Comparison of ENCODE assay signal across 8 cellular contexts in the genomic region with DNA sequence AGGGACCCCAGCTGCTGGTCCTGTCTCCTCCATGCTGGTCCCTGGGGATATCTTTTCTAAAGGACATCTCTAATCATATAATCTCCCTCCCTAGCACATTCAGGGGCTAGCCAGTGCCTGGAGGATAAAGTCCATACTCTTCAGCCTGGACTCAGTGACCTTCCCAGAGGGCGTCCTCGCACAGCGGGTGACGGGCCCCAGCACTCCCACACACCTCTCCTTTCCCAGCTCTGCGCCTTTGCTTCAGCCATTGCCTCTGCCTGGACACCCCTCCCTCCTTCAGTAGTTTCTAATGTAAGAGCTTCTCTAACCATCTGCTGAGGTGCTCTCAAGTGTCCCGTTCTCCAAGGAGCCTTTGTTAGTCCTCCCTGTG. TPM values are rescaled to one million over a fixed set of nuclear protein-coding genes. Genes with fewer than 3 reads are reported as not detected.
DNase-seq lines count a peak whose midpoint lies in the region; ATAC-seq and TF ChIP-seq lines count a peak whose summit lies in the region.

No MANE protein-coding gene starts in this region.

- no peak overlapping the region for H3K9ac ChIP-seq in endodermal cell (ENCODE audit: extremely low read depth, low read length, poor library complexity, severe bottlenecking)

- peaks cover 74% of the 10 kb centered on the region for H3K4me1 Mint-ChIP-seq in activated CD4-positive, alpha-beta T cell treated with anti-CD3 and anti-CD28 coated beads, Interleukin-2, amount 10 ng/mL, durations not matched to agents 24 days and 14 days
- peaks cover 89% of the 10 kb centered on the region for H3K4me1 Mint-ChIP-seq in activated naive CD8-positive, alpha-beta T cell treated with anti-CD3 and anti-CD28 coated beads, Interleukin-2, amount 50 U/mL, for 24 hours
- H3K4me1 Mint-ChIP-seq in memory B cell (peaks cover 43% of the 10 kb centered on the region), endodermal cell (peaks cover 23% of the 10 kb centered on the region)

- no peak overlapping the region for H3K4me3 ChIP-seq in suprapubic skin
- no peak overlapping the region for H3K4me3 ChIP-seq in endodermal cell (ENCODE audit: low read length)

- H3K36me3 Mint-ChIP-seq in activated CD4-positive, alpha-beta T cell treated with anti-CD3 and anti-CD28 coated beads, Interleukin-2, amount 10 ng/mL, durations not matched to agents 24 days and 14 days (ENCODE audit: low read depth), result peaks cover 30% of the 10 kb centered on the region
- H3K36me3 Mint-ChIP-seq in activated naive CD8-positive, alpha-beta T cell treated with anti-CD3 and anti-CD28 coated beads, Interleukin-2, amount 50 U/mL, for 24 hours (ENCODE audit: low read depth), result peaks cover 24% of the 10 kb centered on the region
- H3K36me3 Mint-ChIP-seq in memory B cell (peaks cover 15% of the 10 kb centered on the region), endodermal cell (ENCODE audit: low read depth) (peaks cover 12% of the 10 kb centered on the region)

- H3K27ac ChIP-seq in suprapubic skin, result peak overlapping the region; percentile 75
- H3K27ac ChIP-seq in endodermal cell (ENCODE audit: low read depth, low read length), result no peak overlapping the region

- H3K4me3 Mint-ChIP-seq in activated CD4-positive, alpha-beta T cell treated with anti-CD3 and anti-CD28 coated beads, Interleukin-2, amount 10 ng/mL, durations not matched to agents 24 days and 14 days, result peak overlapping the region; percentile 60
- H3K4me3 Mint-ChIP-seq in activated naive CD8-positive, alpha-beta T cell treated with anti-CD3 and anti-CD28 coated beads, Interleukin-2, amount 50 U/mL, for 24 hours, result no peak overlapping the region
- H3K4me3 Mint-ChIP-seq in memory B cell, result no peak overlapping the region
- no peak overlapping the region for H3K4me3 Mint-ChIP-seq in endodermal cell

- H3K27me3 Mint-ChIP-seq in activated CD4-positive, alpha-beta T cell treated with anti-CD3 and anti-CD28 coated beads, Interleukin-2, amount 10 ng/mL, durations not matched to agents 24 days and 14 days, result no peaks in the 10 kb centered on the region
- no peaks in the 10 kb centered on the region for H3K27me3 Mint-ChIP-seq in activated naive CD8-positive, alpha-beta T cell treated with anti-CD3 and anti-CD28 coated beads, Interleukin-2, amount 50 U/mL, for 24 hours
- H3K27me3 Mint-ChIP-seq in memory B cell (no peaks in the 10 kb centered on the region), endodermal cell (ENCODE audit: insufficient read depth) (no peaks in the 10 kb centered on the region)

- no peak for TF ChIP-seq CTCF in suprapubic skin (IDR thresholded peaks at IDR 0.05)
- TF ChIP-seq CTCF in endodermal cell (conservative IDR thresholded peaks at IDR 0.05), result no peak

- peak overlapping the region; percentile 71 for H3K27ac Mint-ChIP-seq in activated CD4-positive, alpha-beta T cell treated with anti-CD3 and anti-CD28 coated beads, Interleukin-2, amount 10 ng/mL, durations not matched to agents 24 days and 14 days
- H3K27ac Mint-ChIP-seq in activated naive CD8-positive, alpha-beta T cell treated with anti-CD3 and anti-CD28 coated beads, Interleukin-2, amount 50 U/mL, for 24 hours, result peak overlapping the region; percentile 4
- peak overlapping the region; percentile 89 for H3K27ac Mint-ChIP-seq in memory B cell
- H3K27ac Mint-ChIP-seq in endodermal cell, result no peak overlapping the region

- intact Hi-C loops in activated CD4-positive, alpha-beta T cell treated with anti-CD3 and anti-CD28 coated beads, Interleukin-2, amount 10 ng/mL, durations not matched to agents 24 days and 14 days (cut with micrococcal nuclease), result loop anchor here (5.0 kb wide), 1 partner anchor 684 kb away; a partner anchor contains a TSS

- H3K4me1 ChIP-seq in suprapubic skin, result peaks cover 32% of the 10 kb centered on the region
- H3K4me1 ChIP-seq in endodermal cell (ENCODE audit: control insufficient read depth, insufficient read depth, low read length), result peaks cover 5% of the 10 kb centered on the region

- peaks cover under 1% of the 10 kb centered on the region for H3K36me3 ChIP-seq in suprapubic skin
- H3K36me3 ChIP-seq in endodermal cell (ENCODE audit: control insufficient read depth, insufficient read depth, low read length), result peaks cover 21% of the 10 kb centered on the region

- no peak for ATAC-seq in activated naive CD8-positive, alpha-beta T cell treated with anti-CD3 and anti-CD28 coated beads, Interleukin-2, amount 50 U/mL, for 24 hours
- ATAC-seq in memory B cell (ENCODE audit: low read depth) (no peak), GM19455 (IDR thresholded peaks at IDR 0.05; ENCODE audit: unreplicated experiment) (no peak)

- TF ChIP-seq EP300 in suprapubic skin (IDR thresholded peaks at IDR 0.05), result no peak

- H3K9me3 ChIP-seq in suprapubic skin (no peaks in the 10 kb centered on the region), endodermal cell (ENCODE audit: control insufficient read depth, low read length) (no peaks in the 10 kb centered on the region)

- H3K9me3 Mint-ChIP-seq in activated CD4-positive, alpha-beta T cell treated with anti-CD3 and anti-CD28 coated beads, Interleukin-2, amount 10 ng/mL, durations not matched to agents 24 days and 14 days, result no peaks in the 10 kb centered on the region
- no peaks in the 10 kb centered on the region for H3K9me3 Mint-ChIP-seq in activated naive CD8-positive, alpha-beta T cell treated with anti-CD3 and anti-CD28 coated beads, Interleukin-2, amount 50 U/mL, for 24 hours
- H3K9me3 Mint-ChIP-seq in memory B cell (no peaks in the 10 kb centered on the region), endodermal cell (no peaks in the 10 kb centered on the region)

- WGBS in suprapubic skin, result 82% methylated on average over 6 of the region's 6 CpGs
- 91 to 92% methylated on average over 1 to 6 of the region's 6 CpGs for WGBS in endodermal cell (ENCODE audit: insufficient coverage in 1 of 2, insufficient read length in 1 of 2), 2 experiments

- no peak for DNase-seq in activated CD4-positive, alpha-beta T cell treated with anti-CD3 and anti-CD28 coated beads, Interleukin-2, amount 10 ng/mL, durations not matched to agents 24 days and 14 days
- DNase-seq in activated CD4-positive, alpha-beta T cell treated with anti-CD3 and anti-CD28 coated beads for 4 hours, result no peak
- DNase-seq in activated naive CD8-positive, alpha-beta T cell treated with anti-CD3 and anti-CD28 coated beads, Interleukin-2, amount 50 U/mL, for 24 hours, result peak; percentile 18
- no peak for DNase-seq in memory B cell (ENCODE audit: low spot score in 2 of 2)
- no peak for DNase-seq in suprapubic skin (ENCODE audit: low spot score in 2 of 2)
- DNase-seq in endodermal cell, result no peak
- DNase-seq in dermis blood vessel endothelial cell, result no peak

- no peak for TF ChIP-seq POLR2A in suprapubic skin (IDR thresholded peaks at IDR 0.05)

- H3K27me3 ChIP-seq in suprapubic skin (no peaks in the 10 kb centered on the region), endodermal cell (ENCODE audit: control insufficient read depth, insufficient read depth, low read length, poor library complexity, severe bottlenecking) (no peaks in the 10 kb centered on the region)

RNA-seq across cellular contexts. Expression of a gene that starts 15.2 kb away (rescaled TPM):
- total RNA-seq in activated CD4-positive, alpha-beta T cell treated with anti-CD3 and anti-CD28 coated beads, Interleukin-2, amount 10 ng/mL, durations not matched to agents 24 days and 14 days, result 345 and 360 TPM in 2 replicates
- 10 to 100 TPM; 47.5 to 94.7 (median 70.9) TPM for total RNA-seq in suprapubic skin
- total RNA-seq in endodermal cell, result 10 to 100 TPM; 51.3 to 52.2 TPM
- 33.0 TPM for polyA plus RNA-seq in endodermal cell (2013, experiment 1 of 2)
- 31.1 TPM for polyA plus RNA-seq in endodermal cell (2013, experiment 2 of 2)
- 104 and 148 TPM in 2 replicates for total RNA-seq in dermis blood vessel endothelial cell
